ENCODE assay signal across 27 cellular contexts in genomic region chr17:73351764-73352163, GRCh38.
"Had no signal": no experiment of that assay in that cellular context is flagged by ENCODE, and none has a peak within 500 bp of the region (broad histone marks: within the 10 kb centered on the region; RNA-seq: fewer than 3 reads in every experiment).

No MANE protein-coding gene starts in this region.

- H3K4me3 ChIP-seq: heart left ventricle, hepatocyte, lower lobe of right lung, neural progenitor cell, ovary, right atrium auricular region, right lobe of liver, smooth muscle cell, tibial nerve, upper lobe of left lung, vagina had no signal

- H3K9me3 ChIP-seq: heart left ventricle, lower lobe of right lung, neutrophil, ovary, right atrium auricular region, right lobe of liver, tibial nerve, upper lobe of left lung, vagina had no signal

- H3K36me3 Mint-ChIP-seq: natural killer cell treated with Interleukin-12 subunit alpha and Interleukin-12 subunit beta and Interleukin-15 and Interleukin-18, amount 100 ng/mL, for 72 hours had no signal

- H3K36me3 ChIP-seq: heart left ventricle, lower lobe of right lung, neural progenitor cell, neutrophil, ovary, right atrium auricular region, right lobe of liver, tibial nerve, upper lobe of left lung, vagina had no signal

- H3K4me1 ChIP-seq: lower lobe of right lung, right lobe of liver had no signal

- H3K9me3 Mint-ChIP-seq: mesothelial cell of epicardium; natural killer cell treated with Interleukin-12 subunit alpha and Interleukin-12 subunit beta and Interleukin-15 and Interleukin-18, amount 100 ng/mL, for 72 hours; stimulated activated memory B cell treated with anti-CD40 and anti-IgM and Interleukin-4, amounts not matched to agents 10 μg/mL and 1 μg/mL and 100 μg/mL, for 72 hours; stimulated activated naive CD8-positive, alpha-beta T cell treated with anti-CD3 and anti-CD28 coated beads, Interleukin-15, amount 100 ng/mL, for 72 hours had no signal

- H3K4me1 Mint-ChIP-seq: naive thymus-derived CD4-positive, alpha-beta T cell; stimulated activated memory B cell treated with anti-CD40 and anti-IgM and Interleukin-4, amounts not matched to agents 10 μg/mL and 1 μg/mL and 100 μg/mL, for 72 hours; stimulated activated naive CD8-positive, alpha-beta T cell treated with anti-CD3 and anti-CD28 coated beads, Interleukin-15, amount 100 ng/mL, for 72 hours had no signal

- DNase-seq: heart left ventricle; islet precursor cell; lower lobe of right lung; mammary epithelial cell; mesenchymal stem cell; naive thymus-derived CD4-positive, alpha-beta T cell; occipital lobe; ovary; right lobe of liver; stimulated activated CD4-positive, alpha-beta T cell treated with anti-CD3 and anti-CD28 coated beads, Interleukin-1b, Interleukin-23, amount 100 ng/mL, for 48 hours; stimulated activated CD4-positive, alpha-beta T cell treated with anti-CD3 and anti-CD28 coated beads, Interleukin-2, amount 100 ng/mL, for 48 hours; stimulated activated CD4-positive, alpha-beta T cell treated with anti-CD3 and anti-CD28 coated beads, Interleukin-4, amount 100 ng/mL, for 4 hours; stimulated activated CD8-positive, alpha-beta memory T cell treated with anti-CD3 and anti-CD28 coated beads, Interleukin-4, amount 100 ng/mL, for 48 hours; stimulated activated naive CD4-positive, alpha-beta T cell treated with Interleukin-2 at 50 U/mL for 16 hours; stimulated activated naive CD8-positive, alpha-beta T cell treated with anti-CD3 and anti-CD28 coated beads, Interleukin-15, amount 100 ng/mL, for 72 hours; substantia nigra; upper lobe of left lung had no signal

- H3K9ac ChIP-seq: neural progenitor cell had no signal

- ATAC-seq: heart left ventricle; lower lobe of right lung; naive thymus-derived CD4-positive, alpha-beta T cell; natural killer cell treated with Interleukin-12 subunit alpha and Interleukin-12 subunit beta and Interleukin-15 and Interleukin-18, amount 100 ng/mL, for 72 hours; right lobe of liver; stimulated activated memory B cell treated with anti-CD40 and anti-IgM and Interleukin-4, amounts not matched to agents 10 μg/mL and 1 μg/mL and 100 μg/mL, for 72 hours; stimulated activated naive CD8-positive, alpha-beta T cell treated with anti-CD3 and anti-CD28 coated beads, Interleukin-15, amount 100 ng/mL, for 72 hours had no signal

- H3K4me3 Mint-ChIP-seq: mesothelial cell of epicardium; naive thymus-derived CD4-positive, alpha-beta T cell; natural killer cell treated with Interleukin-12 subunit alpha and Interleukin-12 subunit beta and Interleukin-15 and Interleukin-18, amount 100 ng/mL, for 72 hours; neural progenitor cell; stimulated activated memory B cell treated with anti-CD40 and anti-IgM and Interleukin-4, amounts not matched to agents 10 μg/mL and 1 μg/mL and 100 μg/mL, for 72 hours; stimulated activated naive CD8-positive, alpha-beta T cell treated with anti-CD3 and anti-CD28 coated beads, Interleukin-15, amount 100 ng/mL, for 72 hours had no signal

- H3K27ac ChIP-seq: heart left ventricle, hepatocyte, lower lobe of right lung, neural progenitor cell, neutrophil, ovary, right atrium auricular region, right lobe of liver, upper lobe of left lung, vagina had no signal

- H3K27me3 ChIP-seq: heart left ventricle, hepatocyte, neural progenitor cell, neutrophil, ovary, right atrium auricular region, right lobe of liver, tibial nerve, upper lobe of left lung, vagina had no signal

- H3K27me3 Mint-ChIP-seq: naive thymus-derived CD4-positive, alpha-beta T cell; natural killer cell treated with Interleukin-12 subunit alpha and Interleukin-12 subunit beta and Interleukin-15 and Interleukin-18, amount 100 ng/mL, for 72 hours; stimulated activated memory B cell treated with anti-CD40 and anti-IgM and Interleukin-4, amounts not matched to agents 10 μg/mL and 1 μg/mL and 100 μg/mL, for 72 hours; stimulated activated naive CD8-positive, alpha-beta T cell treated with anti-CD3 and anti-CD28 coated beads, Interleukin-15, amount 100 ng/mL, for 72 hours had no signal

- H3K27ac Mint-ChIP-seq: mesothelial cell of epicardium; natural killer cell treated with Interleukin-12 subunit alpha and Interleukin-12 subunit beta and Interleukin-15 and Interleukin-18, amount 100 ng/mL, for 72 hours; neural progenitor cell; stimulated activated memory B cell treated with anti-CD40 and anti-IgM and Interleukin-4, amounts not matched to agents 10 μg/mL and 1 μg/mL and 100 μg/mL, for 72 hours had no signal
